ENCODE assay signal across 13 cellular contexts in genomic region chr1:10900691-10901090, GRCh38.
DNase-seq lines count a peak whose midpoint lies in the region; ATAC-seq, FAIRE-seq and TF ChIP-seq lines count a peak whose summit lies in the region.
"Had no signal": no experiment of that assay in that cellular context is flagged by ENCODE, and none has a peak within 500 bp of the region (broad histone marks: within the 10 kb centered on the region; RNA-seq: fewer than 3 reads in every experiment).

No MANE protein-coding gene starts in this region.

- H3K4me3 ChIP-seq in WERI-Rb-1 (ENCODE audit: low read depth, low read length) (no peak overlapping the region), kidney (ENCODE audit: low read length in 2 of 2) (peak overlapping the region in 1 of 2 donors; percentile 21), upper lobe of right lung (no peak overlapping the region)
- H3K4me3 ChIP-seq: MG63, thoracic aorta had no signal

- no peak for FAIRE-seq in kidney (lab: Jason Lieb, UNC)

- H3K4me1 ChIP-seq in kidney (ENCODE audit: control insufficient read depth in 1 of 2, insufficient read depth in 1 of 2, low read depth in 1 of 2, low read length in 2 of 2): no peaks in the 10 kb centered on the region
- H3K4me1 ChIP-seq in upper lobe of right lung: peaks cover 24% of the 10 kb centered on the region

- H3K9me3 ChIP-seq in WERI-Rb-1 (ENCODE audit: severe bottlenecking): no peaks in the 10 kb centered on the region
- no peaks in the 10 kb centered on the region for H3K9me3 ChIP-seq in kidney (ENCODE audit: control insufficient read depth in 1 of 2, low read length in 2 of 2)
- no peaks in the 10 kb centered on the region for H3K9me3 ChIP-seq in upper lobe of right lung
- H3K9me3 ChIP-seq: MG63, thoracic aorta had no signal

- no peaks in the 10 kb centered on the region for H3K36me3 ChIP-seq in WERI-Rb-1
- no peaks in the 10 kb centered on the region for H3K36me3 ChIP-seq in kidney (ENCODE audit: control insufficient read depth in 1 of 2, insufficient read depth in 2 of 2, low read length in 2 of 2)
- no peaks in the 10 kb centered on the region for H3K36me3 ChIP-seq in upper lobe of right lung
- H3K36me3 ChIP-seq: MG63, thoracic aorta had no signal

- H3K27ac Mint-ChIP-seq in activated naive CD4-positive, alpha-beta T cell treated with anti-CD3 and anti-CD28 coated beads, Interleukin-2, amount 50 U/mL, for 72 hours: no peak overlapping the region

- intact Hi-C loops in kidney (cut with DNase I): no loop called here
- intact Hi-C loops in upper lobe of right lung (cut with DNase I): no loop called here

- H3K9ac ChIP-seq in kidney (ENCODE audit: low read length in 2 of 2): peak overlapping the region in 1 of 2 donors; percentile 35

- TF ChIP-seq CTCF in WERI-Rb-1 (IDR thresholded peaks at IDR 0.05; ENCODE audit: low read depth, low read length) (no peak), kidney (IDR thresholded peaks at IDR 0.05; ENCODE audit: borderline replicate concordance, extremely low read depth, insufficient read depth) (no peak), upper lobe of right lung (IDR thresholded peaks at IDR 0.05) (no peak)

- H3K36me3 Mint-ChIP-seq in activated naive CD4-positive, alpha-beta T cell treated with anti-CD3 and anti-CD28 coated beads, Interleukin-2, amount 50 U/mL, for 72 hours: no peaks in the 10 kb centered on the region
- H3K36me3 Mint-ChIP-seq: immature natural killer cell had no signal

- DNase-seq in NOMO-1 treated with DMSO at 0.1 percent for 48 hours (lab: John Stamatoyannopoulos, UW; ENCODE audit: unreplicated experiment) (peak; percentile 1), NOMO-1 treated with dmso at 0.1 percent for 144 hours (lab: John Stamatoyannopoulos, UW; ENCODE audit: unreplicated experiment) (no peak), WERI-Rb-1 (peak; percentile 22), kidney (peak; percentile 71), upper lobe of right lung (no peak), activated T-cell treated with anti-CD3 and anti-CD28 coated beads for 4 hours (no peak)
- DNase-seq in activated naive CD4-positive, alpha-beta T cell treated with anti-CD3 and anti-CD28 coated beads, Interleukin-2, amount 50 U/mL, for 72 hours (ENCODE audit: low spot score in 2 of 2): no peak
- DNase-seq in activated naive CD4-positive, alpha-beta T cell treated with Interleukin-2 at 50 U/mL for 16 hours: no peak
- DNase-seq: GDM1, immature natural killer cell, MG63, occipital lobe had no signal

- H3K27ac ChIP-seq in WERI-Rb-1: no peak overlapping the region
- no peak overlapping the region for H3K27ac ChIP-seq in kidney (ENCODE audit: low read depth in 2 of 2, low read length in 2 of 2)
- peak overlapping the region; percentile 67 for H3K27ac ChIP-seq in upper lobe of right lung
- H3K27ac ChIP-seq: thoracic aorta had no signal

- no peaks in the 10 kb centered on the region for H3K27me3 ChIP-seq in WERI-Rb-1 (ENCODE audit: insufficient read depth, low read depth, severe bottlenecking)
- no peaks in the 10 kb centered on the region for H3K27me3 ChIP-seq in upper lobe of right lung
- H3K27me3 ChIP-seq: MG63 had no signal

- ATAC-seq in upper lobe of right lung: peak; percentile 73
- no peak for ATAC-seq in activated naive CD4-positive, alpha-beta T cell treated with anti-CD3 and anti-CD28 coated beads, Interleukin-2, amount 50 U/mL, for 72 hours

- H3K9me3 Mint-ChIP-seq in activated naive CD4-positive, alpha-beta T cell treated with anti-CD3 and anti-CD28 coated beads, Interleukin-2, amount 50 U/mL, for 72 hours: no peaks in the 10 kb centered on the region
- H3K9me3 Mint-ChIP-seq: immature natural killer cell had no signal

Comparison
In these comparisons a context has a peak if more than half of its experiments do, and no peak if none do; other contexts are left out.
1. DNase-seq: peak in NOMO-1 treated with DMSO at 0.1 percent for 48 hours (single experiment), WERI-Rb-1 (single experiment) and kidney (single experiment); none in NOMO-1 treated with dmso at 0.1 percent for 144 hours (single experiment), upper lobe of right lung (single experiment), activated naive CD4-positive, alpha-beta T cell treated with anti-CD3 and anti-CD28 coated beads, Interleukin-2, amount 50 U/mL, for 72 hours (0 of 2), activated naive CD4-positive, alpha-beta T cell treated with Interleukin-2 at 50 U/mL for 16 hours (single experiment) and activated T-cell treated with anti-CD3 and anti-CD28 coated beads for 4 hours (single experiment).